ENCODE assay signal across 13 cellular contexts in the genomic region with DNA sequence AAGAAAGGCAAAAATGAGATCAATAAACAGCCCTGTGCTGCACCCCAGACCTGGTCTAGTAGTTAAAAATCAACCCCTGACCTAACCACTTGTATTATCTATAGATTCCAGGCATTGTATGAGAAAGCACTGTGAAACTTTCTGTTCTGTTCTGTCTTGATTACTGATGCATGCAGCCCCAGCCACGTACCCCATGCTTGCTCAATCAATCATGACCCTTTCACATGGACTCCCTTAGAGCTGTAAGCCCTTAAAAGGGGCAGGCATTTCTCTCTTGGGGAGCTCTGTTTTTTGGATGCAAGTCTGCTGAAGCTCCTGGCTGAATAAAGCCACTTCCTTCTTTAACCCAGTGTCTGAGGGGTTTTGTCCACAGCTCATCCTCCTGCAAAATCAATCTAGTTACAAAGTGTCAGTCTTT. TPM values are rescaled to one million over a fixed set of nuclear protein-coding genes. Genes with fewer than 3 reads are reported as not detected.
A peak's percentile ranks its signal among the peaks of the same experiment; 100 is the strongest.
DNase-seq lines count a peak whose midpoint lies in the region; ATAC-seq, FAIRE-seq and TF ChIP-seq lines count a peak whose summit lies in the region.
"Had no signal": no experiment of that assay in that cellular context is flagged by ENCODE, and none has a peak within 500 bp of the region (broad histone marks: within the 10 kb centered on the region; RNA-seq: fewer than 3 reads in every experiment).

No MANE protein-coding gene starts in this region.

- H3K4me1 Mint-ChIP-seq in GM23338: no peaks in the 10 kb centered on the region
- H3K4me1 Mint-ChIP-seq: central memory CD8-positive, alpha-beta T cell had no signal

- H3K9me3 Mint-ChIP-seq in GM23338: peaks cover 3% of the 10 kb centered on the region; the same call in 2 of the 3 replicates
- H3K9me3 Mint-ChIP-seq: central memory CD8-positive, alpha-beta T cell had no signal

- H4K20me1 ChIP-seq in GM12878 (ENCODE audit: control insufficient read depth, insufficient read depth) (no peaks in the 10 kb centered on the region), GM23338 (replicated peaks; ENCODE audit: insufficient read depth) (no peaks in the 10 kb centered on the region)

- H3K27me3 Mint-ChIP-seq in GM23338 (ENCODE audit: insufficient read depth, low read depth, poor library complexity): no peaks in the 10 kb centered on the region

- POLR2A ChIA-PET in GM12878 (lab: Charles Lee): interaction anchor here (0.6 to 1.6 kb wide), 5 partner anchors 28 to 113 kb away, joined by 3 to 7 read pairs (median 4); no protein-coding TSS in a partner anchor

- H2AFZ ChIP-seq in GM12878 (ENCODE audit: control insufficient read depth, low read depth, low read length): no peak overlapping the region
- no peak overlapping the region for H2AFZ ChIP-seq in GM23338

- in situ Hi-C loops in GM12878 (cut with MboI): no loop called here

- RAD21 ChIA-PET in GM12878 (lab: Charles Lee; ENCODE audit: unreplicated experiment): interaction anchor here (0.9 to 1.8 kb wide), 13 partner anchors 9 to 113 kb away, joined by 3 to 13 read pairs (median 4); no protein-coding TSS in a partner anchor

- SMC1A ChIA-PET in GM12878 (lab: Charles Lee; ENCODE audit: uncharacterized antibody, unreplicated experiment): interaction anchor here (0.6 to 1.7 kb wide), 14 partner anchors 10 to 138 kb away, joined by 3 to 9 read pairs (median 5); no protein-coding TSS in a partner anchor

- no peak overlapping the region for H3K9ac ChIP-seq in GM12878 (ENCODE audit: control insufficient read depth, insufficient read depth, low read length)

- H3F3A ChIP-seq in GM23338 (replicated peaks; ENCODE audit: low read depth): no peaks in the 10 kb centered on the region

- no peak overlapping the region for H3K4me3 Mint-ChIP-seq in GM23338
- H3K4me3 Mint-ChIP-seq: activated T-cell treated with anti-CD3 and anti-CD28 coated beads, Interleukin-2, amount 50 U/mL, for 24 hours; central memory CD8-positive, alpha-beta T cell had no signal

- H3K36me3 ChIP-seq in GM12878 (ENCODE audit: control insufficient read depth in 2 of 2, insufficient read depth in 2 of 2, low read length in 1 of 2): no peaks in the 10 kb centered on the region
- H3K36me3 ChIP-seq in GM23338 (ENCODE audit: insufficient read depth): no peaks in the 10 kb centered on the region

- TF ChIP-seq CTCF in GM12878 (IDR thresholded peaks at IDR 0.05 in 2 of 3, conservative IDR thresholded peaks at IDR 0.05 in 1 of 3; ENCODE audit: control insufficient read depth in 2 of 3, extremely low read depth in 1 of 3, insufficient read depth in 1 of 3, low read depth in 3 of 3, low read length in 3 of 3) (no peak), GM23338 (conservative IDR thresholded peaks at IDR 0.05; ENCODE audit: low read depth in 2 of 2) (no peak)

- H3K4me1 ChIP-seq in GM12878 (ENCODE audit: control insufficient read depth, insufficient read depth, low read length) (peaks cover 5% of the 10 kb centered on the region; the same call in 1 of the 2 replicates), GM23338 (ENCODE audit: insufficient read depth) (no peaks in the 10 kb centered on the region)

- no peak overlapping the region for H3K27ac Mint-ChIP-seq in GM23338
- H3K27ac Mint-ChIP-seq: activated T-cell treated with anti-CD3 and anti-CD28 coated beads, Interleukin-2, amount 50 U/mL, for 24 hours had no signal

- intact Hi-C loops in GM12878 (cut with micrococcal nuclease; ENCODE audit: unreplicated experiment): no loop called here

- no TSS peak for BruUV-seq in GM12878 (replicated peaks; lab: Mats Ljungman, UMichigan)

- CTCF ChIA-PET in GM12878 (lab: Yijun Ruan, JAX): interaction anchor here (0.9 to 3.6 kb wide), 13 partner anchors 9 to 113 kb away, joined by 3 to 27 read pairs (median 4); no protein-coding TSS in a partner anchor

- peak; percentile 53 to 63; a peak in 1 of 4 replicates for TF ChIP-seq EP300 in GM12878 (IDR thresholded peaks at IDR 0.05; ENCODE audit: borderline replicate concordance in 1 of 2, control insufficient read depth in 1 of 2, low read depth in 2 of 2, low read length in 2 of 2)

- 0% methylated on average over 1 of the region's 1 CpG for WGBS in GM12878 (ENCODE audit: insufficient coverage, insufficient replicate concordance, low lambda C conversion rate, missing lambda C conversion rate)

- H3K4me3 ChIP-seq in GM12878: no peak overlapping the region
- no peak overlapping the region for H3K4me3 ChIP-seq in GM23338

- TF ChIP-seq RAD21 in GM12878 (IDR thresholded peaks at IDR 0.05; ENCODE audit: insufficient read depth, low read depth, low read length): no peak

- no peak overlapping the region for H3K27ac ChIP-seq in GM12878 (ENCODE audit: control insufficient read depth, insufficient read depth)
- H3K27ac ChIP-seq in GM23338 (ENCODE audit: low read depth): no peak overlapping the region

- no peak overlapping the region for H3K4me2 ChIP-seq in GM12878 (ENCODE audit: control insufficient read depth, insufficient read depth)
- H3K4me2 ChIP-seq in GM23338: no peak overlapping the region

- H3K9me3 ChIP-seq in GM12878 (replicated peaks; ENCODE audit: control insufficient read depth, insufficient read depth, low read length): peaks cover 9% of the 10 kb centered on the region

- no peaks in the 10 kb centered on the region for H3K9me2 ChIP-seq in GM23338 (ENCODE audit: insufficient read depth)

- no peaks in the 10 kb centered on the region for H3K36me3 Mint-ChIP-seq in GM23338 (ENCODE audit: low read depth)

- no peak for TF ChIP-seq POLR2A in GM12878 (IDR thresholded peaks at IDR 0.05; ENCODE audit: low read depth, low read length)

- H3K27me3 ChIP-seq in GM12878 (replicated peaks in 1 of 2; ENCODE audit: control insufficient read depth in 2 of 2, insufficient read depth in 2 of 2, low read length in 1 of 2) (no peaks in the 10 kb centered on the region; a peak in 1 of 4 replicates), GM23338 (ENCODE audit: insufficient read depth) (no peaks in the 10 kb centered on the region)

- H3K79me2 ChIP-seq in GM12878 (ENCODE audit: control insufficient read depth, insufficient read depth, low read length): no peaks in the 10 kb centered on the region
- H3K79me2 ChIP-seq in GM23338 (replicated peaks; ENCODE audit: insufficient read depth): no peaks in the 10 kb centered on the region

- peak; percentile 97 for FAIRE-seq in GM12878 (lab: Jason Lieb, UNC)

- DNase-seq in GM12878 (ENCODE audit: low read depth, low spot score) (peak; percentile 87), GM23338 (ENCODE audit: low spot score) (no peak), superior temporal gyrus (ENCODE audit: extremely low spot score) (no peak), DMS114 treated with DMSO at 0.1 percent for 48 hours (lab: John Stamatoyannopoulos, UW; ENCODE audit: unreplicated experiment) (no peak), NCI-H1694 (lab: John Stamatoyannopoulos, UW) (no peak)
- DNase-seq: activated T-cell treated with anti-CD3 and anti-CD28 coated beads, Interleukin-2, amount 50 U/mL, for 24 hours; foreskin melanocyte; NCI-H1930 had no signal

- ATAC-seq in GM18867 (IDR thresholded peaks at IDR 0.05; ENCODE audit: unreplicated experiment): peak; percentile 96
- ATAC-seq in GM21717 (IDR thresholded peaks at IDR 0.05; ENCODE audit: unreplicated experiment): peak; percentile 97
- ATAC-seq in HG03196 (IDR thresholded peaks at IDR 0.05; ENCODE audit: unreplicated experiment): peak; percentile 97
- peak; percentile 99 for ATAC-seq in GM12878
- no peak for ATAC-seq in GM23338

TF ChIP-seq in GM12878, 131 proteins besides CTCF, POLR2A, EP300 and RAD21 (continues in another document):
- TF ChIP-seq KLF5 (IDR thresholded peaks at IDR 0.05; ENCODE audit: partially characterized antibody): peak; percentile 94
- TF ChIP-seq MTA2 (IDR thresholded peaks at IDR 0.05; ENCODE audit: low read depth): peak; percentile 92
- peak; percentile 60; the same call in 1 of the 3 replicates for TF ChIP-seq POU2F2 (IDR thresholded peaks at IDR 0.05; ENCODE audit: borderline replicate concordance, low read depth, low read length)
- TF ChIP-seq YY1 (IDR thresholded peaks at IDR 0.05; ENCODE audit: low read depth, low read length): 0 out of 2 replicates have a peak, but pooled peaks have one; percentile 27
- TF ChIP-seq NR2C2 (IDR thresholded peaks at IDR 0.05; ENCODE audit: borderline replicate concordance, control insufficient read depth, insufficient read length, low read depth): no peak
- TF ChIP-seq CREB1 (IDR thresholded peaks at IDR 0.05; ENCODE audit: low read depth): no peak

RNA-seq across cellular contexts. Expression of gene CD34, which starts 24.2 kb away (rescaled TPM):
- 0.22 TPM in 1 of 2 replicates, not detected in the other for total RNA-seq in GM12878 (2013; cell fraction: nucleolus; rRNA removed)
- total RNA-seq in GM12878 (2014; rRNA removed) (not detected in 2 replicates), GM12878 (2014; rRNA removed; fragmentation: Illumina TruSeq; extraction: Trizol) (not detected in 2 replicates), GM12878 (2021) (0.08 TPM in 1 of 2 replicates, not detected in the other)
- not detected for polyA plus RNA-seq in GM12878 (2011; ENCODE audit: low read depth)
- polyA plus RNA-seq in GM12878 (2011; rRNA removed) (under 0.01 and 0.03 TPM in 2 replicates), GM12878 (2014; fragmentation: Illumina TruSeq; extraction: Trizol) (not detected in 2 replicates), GM12878 (2014; fragmentation: Nextera tagmentation; extraction: Ambion mirVana) (under 1 TPM in 1 of 2 experiments, not detected in 1; 0.02 TPM), GM12878 (2014; rRNA removed) (0.03 and 0.05 TPM in 2 replicates), GM12878 (2016; fragmentation: Nextera tagmentation; extraction: Ambion mirVana) (not detected), GM23338 (2016; fragmentation: Nextera tagmentation; extraction: Ambion mirVana) (0.09 and 0.18 TPM in 2 replicates)
- 0.02 and 0.03 TPM in 2 replicates for polyA plus RNA-seq in GM12878 (2011; cell fraction: cytosol; rRNA removed)
- polyA plus RNA-seq in GM12878 (2011; cell fraction: nucleus; rRNA removed): 0.01 TPM in 1 of 2 replicates, not detected in the other
- not detected in 2 replicates for polyA plus RNA-seq in GM12878 (2012)
- polyA minus RNA-seq in GM12878 (2011; rRNA and poly(A)+ RNA removed): under 0.01 TPM in 1 of 2 replicates, not detected in the other
- polyA minus RNA-seq in GM12878 (2011; cell fraction: cytosol; rRNA and poly(A)+ RNA removed): not detected in 2 replicates
- polyA minus RNA-seq in GM12878 (2011; cell fraction: nucleus; rRNA and poly(A)+ RNA removed): under 0.01 TPM in 2 replicates
- 0.07 and 0.23 TPM in 2 replicates for total RNA-seq in GM23338 (2014; rRNA removed; shearing (Covaris generic))
- total RNA-seq: SK-MEL-5 had no signal
